Comparison of ENCODE assay signal across 8 cellular contexts in the genomic region with DNA sequence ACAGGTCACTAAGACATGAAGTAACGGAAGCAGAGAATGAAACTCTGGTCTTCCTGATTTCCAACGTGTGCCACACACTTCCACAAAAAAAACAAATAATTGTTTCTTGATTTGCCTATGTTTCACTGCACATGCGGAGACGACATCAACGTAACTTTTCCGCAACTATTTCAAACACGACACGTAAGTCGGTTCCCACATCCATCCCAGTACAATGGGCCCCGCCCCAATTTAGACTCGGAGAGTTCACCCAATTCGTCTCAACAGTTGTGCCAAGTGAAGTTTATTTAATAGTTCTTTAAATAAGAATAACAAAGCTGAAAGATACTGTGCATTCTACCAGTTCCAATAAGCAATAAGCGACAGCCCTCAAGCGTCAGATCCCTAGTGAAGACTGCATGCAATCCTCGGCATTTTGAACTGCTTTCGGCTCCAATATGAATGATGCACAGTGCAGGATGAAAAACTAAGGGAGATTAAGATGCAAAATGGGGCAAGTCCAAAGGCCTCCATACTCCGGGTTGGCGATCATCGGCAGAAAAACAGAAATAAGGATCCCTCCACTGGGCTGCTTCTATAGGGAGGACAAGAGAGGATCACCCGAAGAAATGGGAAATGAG. TPM values are rescaled to one million over a fixed set of nuclear protein-coding genes. Genes with fewer than 3 reads are reported as not detected.
DNase-seq lines count a peak whose midpoint lies in the region; ATAC-seq and TF ChIP-seq lines count a peak whose summit lies in the region.

No MANE protein-coding gene starts in this region.

- peaks cover 14 to 38% (median 22%) of the 10 kb centered on the region in 4 donors for H3K4me1 Mint-ChIP-seq in CD4-positive, alpha-beta memory T cell

- DNase-seq in CD4-positive, alpha-beta memory T cell: no peak
- DNase-seq in HCEC 1CT: peak; percentile 15
- DNase-seq in GM10248 (ENCODE audit: extremely low spot score): no peak

- no peaks in the 10 kb centered on the region for H3K9me3 ChIP-seq in CD4-positive, alpha-beta memory T cell (ENCODE audit: control insufficient read depth in 1 of 2, low read length in 2 of 2)
- H3K9me3 ChIP-seq in ectodermal cell (ENCODE audit: control insufficient read depth, low read length) (no peaks in the 10 kb centered on the region), mononuclear cell (ENCODE audit: low read depth, low read length) (no peaks in the 10 kb centered on the region)

- TF ChIP-seq CTCF in GM10248 (IDR thresholded peaks at IDR 0.05; ENCODE audit: control extremely low read depth, extremely low read depth, low read depth, missing control alignments): no peak

- peaks cover 28% of the 10 kb centered on the region for H3K4me1 ChIP-seq in CD4-positive, alpha-beta memory T cell (ENCODE audit: insufficient read depth, low read length)
- H3K4me1 ChIP-seq in ectodermal cell (ENCODE audit: control insufficient read depth, insufficient read depth, low read length) (no peaks in the 10 kb centered on the region), mononuclear cell (ENCODE audit: insufficient read depth, low read length) (peaks cover 28% of the 10 kb centered on the region), urinary bladder (ENCODE audit: insufficient read depth) (no peaks in the 10 kb centered on the region)

- CTCF ChIA-PET in CD4-positive, alpha-beta memory T cell (lab: Charles Lee; ENCODE audit: partially characterized antibody): no interaction called here
- CTCF ChIA-PET in GM10248 (lab: Yijun Ruan, JAX): no interaction called here

- ATAC-seq in SK-N-SH treated with all-trans-retinoic acid at 6 μM for 48 hours: peak; percentile 43
- no peak for ATAC-seq in GM19452 (IDR thresholded peaks at IDR 0.05; ENCODE audit: unreplicated experiment)

- peak overlapping the region; percentile 84 to 86 for H3K4me3 ChIP-seq in CD4-positive, alpha-beta memory T cell (ENCODE audit: low read length in 2 of 2)
- H3K4me3 ChIP-seq in ectodermal cell (ENCODE audit: insufficient read depth, low read depth, low read length) (peak overlapping the region; percentile 96), mononuclear cell (ENCODE audit: low read length) (peak overlapping the region; percentile 88), urinary bladder (ENCODE audit: low read depth, low read length) (peak overlapping the region; percentile 84)

- POLR2A ChIA-PET in CD4-positive, alpha-beta memory T cell (lab: Charles Lee; ENCODE audit: partially characterized antibody): interaction anchor here (1.0 to 1.5 kb wide), 2 partner anchors 18 to 33 kb away, joined by 3 to 5 read pairs; a partner anchor contains a TSS
- POLR2A ChIA-PET in GM10248 (lab: Yijun Ruan, JAX): no interaction called here

- H3K27me3 ChIP-seq in CD4-positive, alpha-beta memory T cell (ENCODE audit: insufficient read depth, low read length): no peaks in the 10 kb centered on the region
- H3K27me3 ChIP-seq in ectodermal cell (ENCODE audit: control insufficient read depth, insufficient read depth, low read length, poor library complexity, severe bottlenecking): no peaks in the 10 kb centered on the region
- H3K27me3 ChIP-seq in mononuclear cell (ENCODE audit: insufficient read depth, low read length): no peaks in the 10 kb centered on the region

- WGBS in ectodermal cell, 2 experiments: 1% methylated on average over 19 to 20 of the region's 20 CpGs
- under 1% methylated on average over 20 of the region's 20 CpGs for WGBS in urinary bladder

- H3K36me3 Mint-ChIP-seq in CD4-positive, alpha-beta memory T cell: peaks cover 8 to 36% of the 10 kb centered on the region in 2 donors

- H3K27me3 Mint-ChIP-seq in CD4-positive, alpha-beta memory T cell: no peaks in the 10 kb centered on the region

- H3K4me3 Mint-ChIP-seq in CD4-positive, alpha-beta memory T cell: peak overlapping the region; percentile 96 to 100 (median 99)

- H3K36me3 ChIP-seq in CD4-positive, alpha-beta memory T cell (ENCODE audit: insufficient read depth, low read length): peaks cover 13% of the 10 kb centered on the region
- H3K36me3 ChIP-seq in ectodermal cell (ENCODE audit: control insufficient read depth, insufficient read depth, low read length) (peaks cover 19% of the 10 kb centered on the region), urinary bladder (ENCODE audit: insufficient read depth) (peaks cover 4% of the 10 kb centered on the region)

- intact Hi-C loops in CD4-positive, alpha-beta memory T cell (cut with micrococcal nuclease): loop anchor here (1.0 to 10.0 kb wide), 8 partner anchors 18 to 870 kb away; a partner anchor contains a TSS

- H3K27ac ChIP-seq in CD4-positive, alpha-beta memory T cell (ENCODE audit: low read depth, low read length): peak overlapping the region; percentile 95
- peak overlapping the region; percentile 95 for H3K27ac ChIP-seq in ectodermal cell (ENCODE audit: insufficient read depth, low read depth, low read length, poor library complexity, severe bottlenecking)
- peak overlapping the region; percentile 98 for H3K27ac ChIP-seq in urinary bladder (ENCODE audit: low read depth)

- H3K27ac Mint-ChIP-seq in CD4-positive, alpha-beta memory T cell: peak overlapping the region; percentile 97 to 100 (median 99)

- H3K9me3 Mint-ChIP-seq in CD4-positive, alpha-beta memory T cell: peaks cover 0 to 7% (median 0%) of the 10 kb centered on the region in 8 donors

TF ChIP-seq in SK-N-SH treated with all-trans-retinoic acid at 6 μM for 48 hours, 23 proteins besides CTCF, POLR2A, EP300 and RAD21:
- TF ChIP-seq ZFP3 (CRISPR knock-in tag; IDR thresholded peaks at IDR 0.05): no peak
- no peak for TF ChIP-seq TOX (CRISPR knock-in tag; IDR thresholded peaks at IDR 0.05; ENCODE audit: borderline replicate concordance)
- TF ChIP-seq, protein P1, sequence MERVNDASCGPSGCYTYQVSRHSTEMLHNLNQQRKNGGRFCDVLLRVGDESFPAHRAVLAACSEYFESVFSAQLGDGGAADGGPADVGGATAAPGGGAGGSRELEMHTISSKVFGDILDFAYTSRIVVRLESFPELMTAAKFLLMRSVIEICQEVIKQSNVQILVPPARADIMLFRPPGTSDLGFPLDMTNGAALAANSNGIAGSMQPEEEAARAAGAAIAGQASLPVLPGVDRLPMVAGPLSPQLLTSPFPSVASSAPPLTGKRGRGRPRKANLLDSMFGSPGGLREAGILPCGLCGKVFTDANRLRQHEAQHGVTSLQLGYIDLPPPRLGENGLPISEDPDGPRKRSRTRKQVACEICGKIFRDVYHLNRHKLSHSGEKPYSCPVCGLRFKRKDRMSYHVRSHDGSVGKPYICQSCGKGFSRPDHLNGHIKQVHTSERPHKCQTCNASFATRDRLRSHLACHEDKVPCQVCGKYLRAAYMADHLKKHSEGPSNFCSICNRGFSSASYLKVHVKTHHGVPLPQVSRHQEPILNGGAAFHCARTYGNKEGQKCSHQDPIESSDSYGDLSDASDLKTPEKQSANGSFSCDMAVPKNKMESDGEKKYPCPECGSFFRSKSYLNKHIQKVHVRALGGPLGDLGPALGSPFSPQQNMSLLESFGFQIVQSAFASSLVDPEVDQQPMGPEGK (CRISPR knock-in tag; IDR thresholded peaks at IDR 0.05; ENCODE audit: borderline replicate concordance): no peak
- TF ChIP-seq BACH2 (CRISPR knock-in tag; IDR thresholded peaks at IDR 0.05; ENCODE audit: borderline replicate concordance): no peak
- no peak for TF ChIP-seq ZC3H10 (CRISPR knock-in tag; IDR thresholded peaks at IDR 0.05)
- TF ChIP-seq ZNF8 (CRISPR knock-in tag; IDR thresholded peaks at IDR 0.05): no peak
- TF ChIP-seq GLIS3 (CRISPR knock-in tag; IDR thresholded peaks at IDR 0.05): no peak
- TF ChIP-seq ISL1 (CRISPR knock-in tag; IDR thresholded peaks at IDR 0.05): no peak
- no peak for TF ChIP-seq ZNF70 (CRISPR knock-in tag; IDR thresholded peaks at IDR 0.05)
- TF ChIP-seq CSDC2 (CRISPR knock-in tag; IDR thresholded peaks at IDR 0.05): no peak
- no peak for TF ChIP-seq RARB (CRISPR knock-in tag; IDR thresholded peaks at IDR 0.05)

RNA-seq across cellular contexts. Expression of a gene that starts 0.7 kb away (rescaled TPM):
- total RNA-seq in CD4-positive, alpha-beta memory T cell: 100 to 1,000 TPM in 1 of 2 experiments, 10 to 100 TPM in 1; 91.0 to 101 TPM
- 100 to 1,000 TPM; 134 to 148 TPM for polyA plus RNA-seq in CD4-positive, alpha-beta memory T cell
- polyA plus RNA-seq in ectodermal cell (2013, experiment 1 of 4): 282 TPM
- polyA plus RNA-seq in ectodermal cell (2013, experiment 2 of 4): 295 TPM
- 235 TPM for polyA plus RNA-seq in ectodermal cell (2013, experiment 3 of 4)
- polyA plus RNA-seq in ectodermal cell (2013, experiment 4 of 4): 250 TPM
- total RNA-seq in mononuclear cell: 52.1 TPM
- 122 TPM for total RNA-seq in urinary bladder
- 92.5 TPM for polyA plus RNA-seq in urinary bladder

RNA-seq across cellular contexts. Expression of a gene that starts 17.7 kb away (rescaled TPM):
- 10 to 100 TPM; 16.7 to 17.8 TPM for total RNA-seq in CD4-positive, alpha-beta memory T cell
- polyA plus RNA-seq in CD4-positive, alpha-beta memory T cell: 10 to 100 TPM; 50.6 to 63.9 TPM
- 35.4 TPM for polyA plus RNA-seq in ectodermal cell (2013, experiment 1 of 4)
- polyA plus RNA-seq in ectodermal cell (2013, experiment 2 of 4): 28.5 TPM
- 44.6 TPM for polyA plus RNA-seq in ectodermal cell (2013, experiment 3 of 4)
- 41.0 TPM for polyA plus RNA-seq in ectodermal cell (2013, experiment 4 of 4)
- 24.1 TPM for total RNA-seq in mononuclear cell
- total RNA-seq in urinary bladder: 49.1 TPM
- 43.2 TPM for polyA plus RNA-seq in urinary bladder

RNA-seq across cellular contexts. Expression of a gene that starts 33.9 kb away (rescaled TPM):
- total RNA-seq in CD4-positive, alpha-beta memory T cell: 1 to 10 TPM; 4.9 to 5.4 TPM
- polyA plus RNA-seq in CD4-positive, alpha-beta memory T cell: 1 to 10 TPM in 1 of 2 donors, under 1 TPM in 1; 0.77 to 1.3 TPM
- 19.3 TPM for polyA plus RNA-seq in ectodermal cell (2013, experiment 1 of 4)
- 23.2 TPM for polyA plus RNA-seq in ectodermal cell (2013, experiment 2 of 4)
- polyA plus RNA-seq in ectodermal cell (2013, experiment 3 of 4): 16.8 TPM
- 18.7 TPM for polyA plus RNA-seq in ectodermal cell (2013, experiment 4 of 4)
- total RNA-seq in mononuclear cell (0.52 TPM), urinary bladder (15.3 TPM)
- polyA plus RNA-seq in urinary bladder: 2.4 TPM
